Comparison of ENCODE assay signal across 17 cellular contexts in the genomic region with DNA sequence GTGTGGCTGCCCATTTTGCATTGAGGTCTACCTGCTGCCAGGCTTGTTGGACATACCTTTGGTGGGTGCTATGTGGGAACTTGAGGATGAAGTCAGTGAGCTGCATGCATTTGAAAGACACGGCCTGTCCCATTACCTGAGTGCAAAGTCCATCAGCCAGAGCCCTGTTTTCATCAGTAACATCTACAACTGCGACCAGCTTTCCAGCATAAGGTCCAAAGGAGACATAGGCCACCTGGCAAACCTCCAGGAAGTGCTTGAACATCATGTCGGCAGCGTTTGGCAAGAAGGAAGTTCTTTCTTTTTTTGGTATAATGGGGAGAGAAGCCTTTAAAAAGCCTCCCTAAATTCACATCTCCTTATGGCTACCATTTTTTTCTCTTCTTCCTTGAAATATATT.
"Had no signal": no experiment of that assay in that cellular context is flagged by ENCODE, and none has a peak within 500 bp of the region (broad histone marks: within the 10 kb centered on the region; RNA-seq: fewer than 3 reads in every experiment).

No MANE protein-coding gene starts in this region.

- H3K4me1 ChIP-seq: foreskin keratinocyte, sigmoid colon, upper lobe of right lung had no signal

- H3K27me3 ChIP-seq: foreskin keratinocyte, neural progenitor cell, ovary, sigmoid colon, testis, upper lobe of right lung had no signal

- H3K27ac ChIP-seq: foreskin keratinocyte, neural progenitor cell, ovary, sigmoid colon, testis, upper lobe of right lung had no signal

- H3K36me3 ChIP-seq: neural progenitor cell, ovary, sigmoid colon, upper lobe of right lung had no signal

- H3K4me3 ChIP-seq: lung, neural progenitor cell, ovary, sigmoid colon, testis, upper lobe of right lung had no signal

- H3K9ac ChIP-seq: neural progenitor cell had no signal

- H3K9me3 ChIP-seq: ovary, sigmoid colon, testis, upper lobe of right lung had no signal

- DNase-seq: activated CD4-positive, alpha-beta T cell treated with anti-CD3 and anti-CD28 coated beads for 4 hours; activated naive CD8-positive, alpha-beta T cell treated with anti-CD3 and anti-CD28 coated beads for 36 hours; amygdala; effector CD8-positive, alpha-beta T cell; foreskin keratinocyte; head of caudate nucleus; immature natural killer cell; midbrain; ovary; sigmoid colon; stimulated activated CD4-positive, alpha-beta T cell treated with anti-CD3 and anti-CD28 coated beads, Interleukin-1b, Interleukin-23, amount 100 ng/mL, for 48 hours; stimulated activated naive CD8-positive, alpha-beta T cell treated with anti-CD3 and anti-CD28 coated beads, Interleukin-15, amount 100 ng/mL, for 72 hours; T-helper 2 cell; testis; upper lobe of right lung had no signal
